In the genomic region with DNA sequence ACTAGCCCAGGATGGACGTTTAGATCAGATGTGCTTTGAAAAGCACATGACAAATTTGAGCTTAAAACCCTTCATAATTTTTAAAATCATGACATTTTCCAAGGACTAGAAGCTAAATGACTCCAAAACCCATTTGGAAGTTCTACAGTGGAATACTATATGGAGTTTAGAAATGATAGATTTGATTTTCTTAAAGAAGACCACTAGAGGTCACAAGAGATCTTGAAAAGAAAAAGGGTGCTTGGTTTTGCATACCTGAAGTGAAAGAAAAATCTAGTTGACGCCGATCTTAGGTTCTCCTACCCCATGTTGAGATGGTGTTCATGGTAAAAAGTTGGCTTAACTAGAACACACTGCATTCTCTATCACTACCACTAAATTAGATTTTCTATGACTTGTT, we compare ENCODE assay signal across 7 cellular contexts. TPM values are rescaled to one million over a fixed set of nuclear protein-coding genes. Genes with fewer than 3 reads are reported as not detected.
DNase-seq lines count a peak whose midpoint lies in the region; ATAC-seq and TF ChIP-seq lines count a peak whose summit lies in the region.

No MANE protein-coding gene starts in this region.

- no peak for ATAC-seq in GM21737 (IDR thresholded peaks at IDR 0.05; ENCODE audit: unreplicated experiment)

- H3K27ac ChIP-seq in caudate nucleus (ENCODE audit: low read depth, low read length) (peak overlapping the region; percentile 24), liver (ENCODE audit: low read depth in 1 of 2, low read length in 2 of 2) (no peak overlapping the region)

- DNase-seq in GM12865 (ENCODE audit: low read depth): peak; percentile 61
- DNase-seq in KG1 (lab: John Stamatoyannopoulos, UW): peak; percentile 6
- peak; percentile 41 for DNase-seq in NOMO-1 treated with dmso at 0.1 percent for 144 hours (lab: John Stamatoyannopoulos, UW; ENCODE audit: unreplicated experiment)
- DNase-seq in caudate nucleus (lab: John Stamatoyannopoulos, UW): peak in 3 of 61 donors; percentile 1 to 46 (median 40)
- DNase-seq in 8988T: no peak

- H3K4me3 ChIP-seq in GM12865 (ENCODE audit: low read depth, low read length) (no peak overlapping the region), liver (ENCODE audit: low read depth in 1 of 3, low read length in 3 of 3) (no peak overlapping the region)

- no peaks in the 10 kb centered on the region for H3K4me1 ChIP-seq in liver (ENCODE audit: control insufficient read depth in 4 of 4, insufficient read depth in 4 of 4, low read length in 3 of 4)

- TF ChIP-seq RAD21 in liver (IDR thresholded peaks at IDR 0.05): peak; percentile 67 to 75

- peaks cover 0 to 2% (median 0%) of the 10 kb centered on the region in 4 donors for H3K27me3 ChIP-seq in liver (ENCODE audit: control insufficient read depth in 4 of 4, insufficient read depth in 4 of 4, low read length in 3 of 4)

- H3K9me3 ChIP-seq in liver (ENCODE audit: control insufficient read depth in 4 of 4, low read length in 3 of 4): no peaks in the 10 kb centered on the region

- TF ChIP-seq CTCF in GM12865 (IDR thresholded peaks at IDR 0.05; ENCODE audit: insufficient read depth, low read depth, low read length, missing control alignments) (peak; percentile 31), liver (IDR thresholded peaks at IDR 0.05; ENCODE audit: low read depth, low read length, missing input control) (peak; percentile 30)

- WGBS in liver: 3% methylated on average over 3 of the region's 3 CpGs

- H3K9ac ChIP-seq in liver (ENCODE audit: low read depth in 1 of 2, low read length in 2 of 2): no peak overlapping the region

- no peaks in the 10 kb centered on the region for H3K36me3 ChIP-seq in liver (ENCODE audit: control insufficient read depth in 4 of 4, insufficient read depth in 3 of 4, low read depth in 1 of 4, low read length in 3 of 4)

TF ChIP-seq in liver, 16 proteins besides CTCF, POLR2A, EP300 and RAD21:
- TF ChIP-seq, protein P1, sequence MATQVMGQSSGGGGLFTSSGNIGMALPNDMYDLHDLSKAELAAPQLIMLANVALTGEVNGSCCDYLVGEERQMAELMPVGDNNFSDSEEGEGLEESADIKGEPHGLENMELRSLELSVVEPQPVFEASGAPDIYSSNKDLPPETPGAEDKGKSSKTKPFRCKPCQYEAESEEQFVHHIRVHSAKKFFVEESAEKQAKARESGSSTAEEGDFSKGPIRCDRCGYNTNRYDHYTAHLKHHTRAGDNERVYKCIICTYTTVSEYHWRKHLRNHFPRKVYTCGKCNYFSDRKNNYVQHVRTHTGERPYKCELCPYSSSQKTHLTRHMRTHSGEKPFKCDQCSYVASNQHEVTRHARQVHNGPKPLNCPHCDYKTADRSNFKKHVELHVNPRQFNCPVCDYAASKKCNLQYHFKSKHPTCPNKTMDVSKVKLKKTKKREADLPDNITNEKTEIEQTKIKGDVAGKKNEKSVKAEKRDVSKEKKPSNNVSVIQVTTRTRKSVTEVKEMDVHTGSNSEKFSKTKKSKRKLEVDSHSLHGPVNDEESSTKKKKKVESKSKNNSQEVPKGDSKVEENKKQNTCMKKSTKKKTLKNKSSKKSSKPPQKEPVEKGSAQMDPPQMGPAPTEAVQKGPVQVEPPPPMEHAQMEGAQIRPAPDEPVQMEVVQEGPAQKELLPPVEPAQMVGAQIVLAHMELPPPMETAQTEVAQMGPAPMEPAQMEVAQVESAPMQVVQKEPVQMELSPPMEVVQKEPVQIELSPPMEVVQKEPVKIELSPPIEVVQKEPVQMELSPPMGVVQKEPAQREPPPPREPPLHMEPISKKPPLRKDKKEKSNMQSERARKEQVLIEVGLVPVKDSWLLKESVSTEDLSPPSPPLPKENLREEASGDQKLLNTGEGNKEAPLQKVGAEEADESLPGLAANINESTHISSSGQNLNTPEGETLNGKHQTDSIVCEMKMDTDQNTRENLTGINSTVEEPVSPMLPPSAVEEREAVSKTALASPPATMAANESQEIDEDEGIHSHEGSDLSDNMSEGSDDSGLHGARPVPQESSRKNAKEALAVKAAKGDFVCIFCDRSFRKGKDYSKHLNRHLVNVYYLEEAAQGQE (IDR thresholded peaks at IDR 0.05): no peak
- no peak for TF ChIP-seq ZBTB33 (IDR thresholded peaks at IDR 0.05)
TF ChIP-seq in liver: peak in this region for 0.

RNA-seq across cellular contexts. Expression of gene CFAP61, which starts 31.5 kb away (rescaled TPM):
- total RNA-seq in liver: under 1 TPM in 1 of 2 donors, not detected in 1; 0.05 TPM
- polyA plus RNA-seq in liver: not detected

RNA-seq across cellular contexts. Expression of gene CRNKL1, which starts 31.5 kb away (rescaled TPM):
- total RNA-seq in liver: 10 to 100 TPM; 10.3 to 16.2 TPM
- polyA plus RNA-seq in liver: 1 to 10 TPM; 5.0 to 5.6 TPM
